In genomic region chr7:139389091-139389490, GRCh38 we compare ENCODE assay signal across 20 cellular contexts.
"Had no signal": no experiment of that assay in that cellular context is flagged by ENCODE, and none has a peak within 500 bp of the region (broad histone marks: within the 10 kb centered on the region; RNA-seq: fewer than 3 reads in every experiment).

No MANE protein-coding gene starts in this region.

- H3K9me3 Mint-ChIP-seq: activated CD4-positive, alpha-beta T cell treated with anti-CD3 and anti-CD28 coated beads, Interleukin-2, amount 10 ng/mL, durations not matched to agents 24 days and 14 days; activated T-cell treated with anti-CD3 and anti-CD28 coated beads, Interleukin-2, amount 50 U/mL, for 24 hours; memory B cell; neural progenitor cell had no signal

- H3K4me1 ChIP-seq: neural progenitor cell, prostate gland, tibial artery had no signal

- H3K9me3 ChIP-seq: esophagus squamous epithelium, prostate gland, tibial artery had no signal

- FAIRE-seq: bronchial epithelial cell had no signal

- H3K27ac ChIP-seq: esophagus squamous epithelium, neural progenitor cell, prostate gland, skin epidermis, tibial artery had no signal

- H3K27me3 Mint-ChIP-seq: activated CD4-positive, alpha-beta T cell treated with anti-CD3 and anti-CD28 coated beads, Interleukin-2, amount 10 ng/mL, durations not matched to agents 24 days and 14 days; activated T-cell treated with anti-CD3 and anti-CD28 coated beads, Interleukin-2, amount 50 U/mL, for 24 hours; memory B cell; naive B cell had no signal

- DNase-seq: activated CD4-positive, alpha-beta T cell treated with anti-CD3 and anti-CD28 coated beads, Interleukin-2, amount 10 ng/mL, durations not matched to agents 24 days and 14 days; activated CD4-positive, CD25-positive, alpha-beta regulatory T cell; activated CD8-positive, alpha-beta T cell treated with anti-CD3 and anti-CD28 coated beads, Interleukin-2, amount 10 ng/mL, durations not matched to agents 7 days and 5 days; activated gamma-delta T cell treated with Interleukin-2 at 50 U/mL for 16 hours; activated T-cell treated with anti-CD3 and anti-CD28 coated beads, Interleukin-2, amount 50 U/mL, for 24 hours; dermis blood vessel endothelial cell; effector memory CD4-positive, alpha-beta T cell; esophagus squamous epithelium; left ventricle myocardium superior; naive B cell; right cardiac atrium; stimulated activated CD4-positive, alpha-beta T cell treated with anti-CD3 and anti-CD28 coated beads, Interleukin-15, amount 100 ng/mL, for 24 hours; stimulated activated CD4-positive, alpha-beta T cell treated with anti-CD3 and anti-CD28 coated beads, Interleukin-4, amount 100 ng/mL, for 1 hour; tibial artery had no signal

- H3K9ac ChIP-seq: neural progenitor cell had no signal

- H3K4me3 ChIP-seq: esophagus squamous epithelium, neural progenitor cell, prostate gland, SK-N-MC, skin epidermis, tibial artery had no signal

- H3K36me3 ChIP-seq: prostate gland had no signal

- H3K27me3 ChIP-seq: esophagus squamous epithelium, neural progenitor cell, tibial artery had no signal

- H3K4me2 ChIP-seq: neural progenitor cell had no signal

- H2AFZ ChIP-seq: neural progenitor cell had no signal

- H3K27ac Mint-ChIP-seq: activated CD4-positive, alpha-beta T cell treated with anti-CD3 and anti-CD28 coated beads, Interleukin-2, amount 10 ng/mL, durations not matched to agents 24 days and 14 days; activated CD8-positive, alpha-beta T cell treated with anti-CD3 and anti-CD28 coated beads, Interleukin-2, amount 10 ng/mL, durations not matched to agents 7 days and 5 days; memory B cell; neural progenitor cell had no signal

- ATAC-seq: activated CD8-positive, alpha-beta T cell treated with anti-CD3 and anti-CD28 coated beads, Interleukin-2, amount 10 ng/mL, durations not matched to agents 7 days and 5 days; left ventricle myocardium superior; right cardiac atrium had no signal

- H3K4me1 Mint-ChIP-seq: neural progenitor cell had no signal

- H3K4me3 Mint-ChIP-seq: activated CD4-positive, alpha-beta T cell treated with anti-CD3 and anti-CD28 coated beads, Interleukin-2, amount 10 ng/mL, durations not matched to agents 24 days and 14 days; activated CD8-positive, alpha-beta T cell treated with anti-CD3 and anti-CD28 coated beads, Interleukin-2, amount 10 ng/mL, durations not matched to agents 7 days and 5 days; activated T-cell treated with anti-CD3 and anti-CD28 coated beads, Interleukin-2, amount 50 U/mL, for 24 hours; memory B cell; naive B cell; neural progenitor cell had no signal
